ENCODE assay signal across 8 cellular contexts in the genomic region with DNA sequence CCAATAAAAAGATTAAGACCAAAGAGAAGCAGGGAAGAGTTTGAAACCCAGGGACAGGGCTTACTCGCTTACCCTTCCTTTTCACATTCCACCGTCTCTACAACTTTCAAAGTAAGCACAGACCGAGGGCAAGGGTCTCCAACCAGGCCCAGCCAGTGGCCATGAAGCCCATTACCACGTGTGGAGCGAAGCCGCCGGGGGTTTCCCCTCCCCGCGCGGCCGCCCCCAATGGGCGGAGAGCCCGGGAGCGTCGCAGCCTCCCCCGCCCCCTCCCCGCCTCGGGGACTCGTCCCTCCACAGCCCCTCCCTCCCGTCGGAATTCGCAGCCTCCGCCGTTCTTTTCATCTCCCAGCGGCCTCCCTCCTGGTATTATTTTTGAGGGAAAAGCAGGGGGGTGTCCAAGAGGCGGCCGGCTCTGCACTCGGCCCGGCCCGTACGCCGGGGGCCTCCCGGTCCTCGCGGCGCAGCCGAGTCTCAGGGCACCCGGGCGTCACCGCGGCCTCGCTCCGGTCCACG. TPM values are rescaled to one million over a fixed set of nuclear protein-coding genes. Genes with fewer than 3 reads are reported as not detected.
DNase-seq lines count a peak whose midpoint lies in the region; ATAC-seq, FAIRE-seq and TF ChIP-seq lines count a peak whose summit lies in the region.

No MANE protein-coding gene starts in this region.

- H3K4me3 ChIP-seq in A549 (peak overlapping the region; percentile 81), endocrine pancreas (ENCODE audit: control insufficient read depth, insufficient read depth, low read length) (peak overlapping the region; percentile 91), mesendoderm (ENCODE audit: low read length) (peak overlapping the region; percentile 69)

- H3K9me3 ChIP-seq in A549 (peaks cover 7% of the 10 kb centered on the region; the same call in 1 of the 3 replicates), endocrine pancreas (ENCODE audit: control insufficient read depth, low read length) (peaks cover 3% of the 10 kb centered on the region)

- TF ChIP-seq RAD21 in A549 (conservative IDR thresholded peaks at IDR 0.05 in 1 of 2, IDR thresholded peaks at IDR 0.05 in 1 of 2) = no peak

- H3K4me1 ChIP-seq in A549 (peaks cover 36% of the 10 kb centered on the region), endocrine pancreas (ENCODE audit: control insufficient read depth, insufficient read depth, low read length) (peaks cover 11% of the 10 kb centered on the region), mesendoderm (ENCODE audit: control insufficient read depth, low read depth, low read length) (peaks cover 7% of the 10 kb centered on the region)

- H4K5ac ChIP-seq in mesendoderm (ENCODE audit: low read length) = no peak overlapping the region

- peak overlapping the region; percentile 98 for H3K4ac ChIP-seq in mesendoderm (ENCODE audit: low read depth, low read length)

- no peaks in the 10 kb centered on the region for H3K36me3 ChIP-seq in endocrine pancreas (ENCODE audit: control insufficient read depth, insufficient read depth, low read length)
- H3K36me3 ChIP-seq in mesendoderm (ENCODE audit: control insufficient read depth, insufficient read depth, low read length) = no peaks in the 10 kb centered on the region

- peak overlapping the region; percentile 94 for H3K18ac ChIP-seq in mesendoderm (ENCODE audit: low read length)

- peak overlapping the region; percentile 50 for H2BK120ac ChIP-seq in mesendoderm (ENCODE audit: low read depth, low read length)

- H3K4me2 ChIP-seq in A549 = peak overlapping the region; percentile 80
- H3K4me2 ChIP-seq in mesendoderm (ENCODE audit: low read length) = peak overlapping the region; percentile 97

- CTCF ChIA-PET in A549 (lab: Yijun Ruan, JAX) = interaction anchor here (0.6 to 1.7 kb wide), 6 partner anchors 47 to 1241 kb away, joined by 3 to 5 read pairs (median 3); no protein-coding TSS in a partner anchor

- FAIRE-seq in A549 (lab: Jason Lieb, UNC) = no peak

- no peak for TF ChIP-seq EP300 in A549 (IDR thresholded peaks at IDR 0.05)

- POLR2A ChIA-PET in A549 (lab: Yijun Ruan, JAX) = interaction anchor here (0.9 to 2.7 kb wide), 7 partner anchors 8 to 264 kb away, joined by 3 to 10 read pairs (median 3); a partner anchor contains a TSS

- DNase-seq in A549 (ENCODE audit: low read depth in 1 of 2, low spot score in 1 of 2) (peak; percentile 73 to 75), NCI-H748 (lab: John Stamatoyannopoulos, UW; ENCODE audit: unreplicated experiment) (peak; percentile 80), mesendoderm (peak; percentile 94)
- DNase-seq in activated CD8-positive, alpha-beta memory T cell treated with anti-CD3 and anti-CD28 coated beads, Interleukin-2, amount 50 U/mL, for 1 hour (ENCODE audit: extremely low read depth) = peak; percentile 22
- peak; percentile 63 for DNase-seq in stimulated activated CD8-positive, alpha-beta memory T cell treated with anti-CD3 and anti-CD28 coated beads, Interleukin-15, amount 100 ng/mL, for 24 hours (ENCODE audit: low read depth)

- H3K27me3 ChIP-seq in endocrine pancreas (ENCODE audit: control insufficient read depth, insufficient read depth, low read length) = no peaks in the 10 kb centered on the region
- H3K27me3 ChIP-seq in mesendoderm (ENCODE audit: insufficient read depth, low read length, poor library complexity) = no peaks in the 10 kb centered on the region

- no peak overlapping the region for H3K23ac ChIP-seq in mesendoderm (ENCODE audit: low read length)

- no peak; the same call in 1 of the 2 replicates for TF ChIP-seq POLR2A in A549 (IDR thresholded peaks at IDR 0.05; ENCODE audit: low read length)

- H2BK15ac ChIP-seq in mesendoderm (replicated peaks; ENCODE audit: low read depth) = no peak overlapping the region

- H3K79me2 ChIP-seq in mesendoderm (ENCODE audit: control insufficient read depth, insufficient read depth, low read length) = peaks cover 50% of the 10 kb centered on the region

- peak overlapping the region; percentile 100 for H3K9ac ChIP-seq in endocrine pancreas (ENCODE audit: control insufficient read depth, insufficient read depth, low read length)
- H3K9ac ChIP-seq in mesendoderm (ENCODE audit: low read length) = peak overlapping the region; percentile 92

- H4K8ac ChIP-seq in mesendoderm (ENCODE audit: low read depth, low read length) = no peak overlapping the region

- WGBS in A549 (ENCODE audit: missing lambda C conversion rate) = under 1% methylated on average over 12 of the region's 44 CpGs
- WGBS in mesendoderm (ENCODE audit: extremely low coverage, insufficient coverage, low lambda C conversion rate) = no CpG with 5 or more reads among the region's 44 CpGs

- no peak for TF ChIP-seq CTCF in A549 (IDR thresholded peaks at IDR 0.05)

- no peaks in the 10 kb centered on the region for H3K79me1 ChIP-seq in mesendoderm (ENCODE audit: low read length)

- no peak overlapping the region for H2AK5ac ChIP-seq in mesendoderm (ENCODE audit: low read length)

- H3K27ac ChIP-seq in A549 (peak overlapping the region; percentile 90 to 99), mesendoderm (ENCODE audit: low read depth, low read length) (peak overlapping the region; percentile 85)

- H2BK5ac ChIP-seq in mesendoderm (ENCODE audit: low read length) = peak overlapping the region; percentile 26

- ATAC-seq in A549 = peak; percentile 56 to 72
- ATAC-seq in GM18861 (IDR thresholded peaks at IDR 0.05; ENCODE audit: unreplicated experiment) = peak; percentile 17
- ATAC-seq in HG03139 (IDR thresholded peaks at IDR 0.05; ENCODE audit: unreplicated experiment) = peak; percentile 31

- peak overlapping the region; percentile 97 for H3K56ac ChIP-seq in mesendoderm (ENCODE audit: low read length)

TF ChIP-seq in A549, 52 proteins besides CTCF, POLR2A, EP300 and RAD21:
- 0 out of 2 replicates have a peak, but pooled peaks have one; percentile 11 for TF ChIP-seq KDM5A (IDR thresholded peaks at IDR 0.05)
- TF ChIP-seq HDAC2 (IDR thresholded peaks at IDR 0.05) = 0 out of 2 replicates have a peak, but pooled peaks have one; percentile 19
- TF ChIP-seq, protein P1, sequence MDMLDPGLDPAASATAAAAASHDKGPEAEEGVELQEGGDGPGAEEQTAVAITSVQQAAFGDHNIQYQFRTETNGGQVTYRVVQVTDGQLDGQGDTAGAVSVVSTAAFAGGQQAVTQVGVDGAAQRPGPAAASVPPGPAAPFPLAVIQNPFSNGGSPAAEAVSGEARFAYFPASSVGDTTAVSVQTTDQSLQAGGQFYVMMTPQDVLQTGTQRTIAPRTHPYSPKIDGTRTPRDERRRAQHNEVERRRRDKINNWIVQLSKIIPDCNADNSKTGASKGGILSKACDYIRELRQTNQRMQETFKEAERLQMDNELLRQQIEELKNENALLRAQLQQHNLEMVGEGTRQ (IDR thresholded peaks at IDR 0.05) = peak; percentile 27; the same call in 1 of the 2 replicates
- TF ChIP-seq, protein P2, sequence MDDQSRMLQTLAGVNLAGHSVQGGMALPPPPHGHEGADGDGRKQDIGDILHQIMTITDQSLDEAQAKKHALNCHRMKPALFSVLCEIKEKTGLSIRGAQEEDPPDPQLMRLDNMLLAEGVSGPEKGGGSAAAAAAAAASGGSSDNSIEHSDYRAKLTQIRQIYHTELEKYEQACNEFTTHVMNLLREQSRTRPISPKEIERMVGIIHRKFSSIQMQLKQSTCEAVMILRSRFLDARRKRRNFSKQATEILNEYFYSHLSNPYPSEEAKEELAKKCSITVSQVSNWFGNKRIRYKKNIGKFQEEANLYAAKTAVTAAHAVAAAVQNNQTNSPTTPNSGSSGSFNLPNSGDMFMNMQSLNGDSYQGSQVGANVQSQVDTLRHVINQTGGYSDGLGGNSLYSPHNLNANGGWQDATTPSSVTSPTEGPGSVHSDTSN (IDR thresholded peaks at IDR 0.05) = no peak
- TF ChIP-seq MAZ (IDR thresholded peaks at IDR 0.05; ENCODE audit: borderline replicate concordance, low read depth, low read length) = peak; percentile 84; the same call in 1 of the 2 replicates
- no peak for TF ChIP-seq SREBF2 (IDR thresholded peaks at IDR 0.05)
- TF ChIP-seq SMC3 (IDR thresholded peaks at IDR 0.05) = no peak
- TF ChIP-seq, protein P3, sequence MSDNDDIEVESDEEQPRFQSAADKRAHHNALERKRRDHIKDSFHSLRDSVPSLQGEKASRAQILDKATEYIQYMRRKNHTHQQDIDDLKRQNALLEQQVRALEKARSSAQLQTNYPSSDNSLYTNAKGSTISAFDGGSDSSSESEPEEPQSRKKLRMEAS (IDR thresholded peaks at IDR 0.05) = peak; percentile 83
- TF ChIP-seq FOSB (CRISPR knock-in tag; IDR thresholded peaks at IDR 0.05) = peak; percentile 68; the same call in 1 of the 2 replicates
- no peak for TF ChIP-seq CHD2 (IDR thresholded peaks at IDR 0.05; ENCODE audit: low read length, partially characterized antibody)

RNA-seq across cellular contexts. Expression of a gene that starts 0.7 kb away (rescaled TPM):
- polyA plus RNA-seq in A549 (2011; rRNA removed) (640 and 943 TPM in 2 replicates), A549 (2017; fragmentation: RNase III; extraction: RNeasy Plus Mini Kit Qiagen cat#74134 plus additional on column Dnase treatment) (695 to 725 TPM (median 709 TPM) in 3 replicates)
- 191 and 238 TPM in 2 replicates for polyA plus RNA-seq in A549 (2012; cell fraction: cytosol; rRNA removed)
- 109 and 153 TPM in 2 replicates for polyA plus RNA-seq in A549 (2012; cell fraction: nucleus; rRNA removed)
- 135 and 141 TPM in 2 replicates for polyA minus RNA-seq in A549 (2011; rRNA and poly(A)+ RNA removed)
- polyA plus RNA-seq in mesendoderm (2013, experiment 1 of 2) = 1,210 TPM
- polyA plus RNA-seq in mesendoderm (2013, experiment 2 of 2) = 1,188 TPM

RNA-seq across cellular contexts. Expression of a gene that starts 52.2 kb away (rescaled TPM):
- polyA plus RNA-seq in A549 (2011; rRNA removed) = 54.1 and 71.6 TPM in 2 replicates
- 34.1 and 42.4 TPM in 2 replicates for polyA plus RNA-seq in A549 (2012; cell fraction: cytosol; rRNA removed)
- 42.2 and 45.0 TPM in 2 replicates for polyA plus RNA-seq in A549 (2012; cell fraction: nucleus; rRNA removed)
- 32.7 to 43.1 TPM (median 39.3 TPM) in 3 replicates for polyA plus RNA-seq in A549 (2017; fragmentation: RNase III; extraction: RNeasy Plus Mini Kit Qiagen cat#74134 plus additional on column Dnase treatment)
- polyA minus RNA-seq in A549 (2011; rRNA and poly(A)+ RNA removed) = 44.3 and 53.0 TPM in 2 replicates
- 9.4 TPM for polyA plus RNA-seq in mesendoderm (2013, experiment 1 of 2)
- polyA plus RNA-seq in mesendoderm (2013, experiment 2 of 2) = 10.2 TPM

Comparison
In these comparisons a context has a peak if more than half of its experiments do, and no peak if none do; other contexts are left out.
1. Peak in every context shown above with its lines: DNase-seq, ATAC-seq, H3K4me3 ChIP-seq and H3K27ac ChIP-seq.
2. DNase-seq: peak in every context shown above with its lines; median percentile 94 in mesendoderm; 80 in NCI-H748; 74 in A549; 63 in stimulated activated CD8-positive, alpha-beta memory T cell treated with anti-CD3 and anti-CD28 coated beads, Interleukin-15, amount 100 ng/mL, for 24 hours; 22 in activated CD8-positive, alpha-beta memory T cell treated with anti-CD3 and anti-CD28 coated beads, Interleukin-2, amount 50 U/mL, for 1 hour.